ENCODE assay signal across 12 cellular contexts in the genomic region with DNA sequence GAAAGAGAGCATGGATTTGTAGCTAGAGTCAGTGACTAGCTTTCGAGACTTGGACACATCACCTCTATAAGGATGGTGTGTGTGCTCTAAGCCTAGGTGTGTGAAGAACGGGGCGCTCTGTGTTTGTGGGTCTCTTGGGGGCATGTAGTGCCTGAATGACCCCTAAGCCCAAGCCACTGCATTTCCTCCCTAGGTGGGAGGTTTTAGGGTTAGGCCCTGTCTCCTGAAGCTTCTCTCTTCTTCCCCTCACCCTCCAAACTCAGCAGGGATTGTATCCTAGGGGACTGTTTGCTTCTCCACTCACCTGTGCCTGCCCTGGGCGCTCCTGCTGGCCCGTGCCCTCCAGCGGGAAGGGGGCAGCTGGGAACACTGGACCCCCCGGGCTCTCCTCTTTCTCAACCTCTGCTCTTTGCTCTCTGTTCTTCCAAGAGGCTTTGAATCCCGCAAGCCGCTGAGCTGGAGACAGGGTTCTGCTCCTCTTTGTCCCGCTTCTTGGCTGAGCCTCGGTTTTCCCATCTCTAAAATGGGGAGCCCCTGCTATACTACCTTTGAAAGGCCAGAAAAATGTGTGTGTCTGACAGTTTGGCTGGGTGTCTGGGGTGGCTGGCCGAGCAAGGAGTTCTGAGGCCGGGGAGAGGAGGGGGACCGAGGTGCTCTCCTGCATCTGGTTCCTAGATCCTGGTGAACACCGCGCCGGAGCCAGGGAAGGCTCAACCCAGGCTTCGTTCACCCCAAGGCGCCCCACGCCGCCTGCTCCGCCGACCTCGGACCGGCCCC. TPM values are rescaled to one million over a fixed set of nuclear protein-coding genes. Genes with fewer than 3 reads are reported as not detected.
DNase-seq lines count a peak whose midpoint lies in the region; ATAC-seq, FAIRE-seq and TF ChIP-seq lines count a peak whose summit lies in the region.
"Had no signal": no experiment of that assay in that cellular context is flagged by ENCODE, and none has a peak within 500 bp of the region (broad histone marks: within the 10 kb centered on the region; RNA-seq: fewer than 3 reads in every experiment).

No MANE protein-coding gene starts in this region.

- no peaks in the 10 kb centered on the region for H3F3A ChIP-seq in GM23248 (ENCODE audit: insufficient read depth)

- H3K4me3 ChIP-seq in GM23248 (peak overlapping the region; percentile 65), choroid plexus epithelial cell (ENCODE audit: low read depth, low read length) (peak overlapping the region; percentile 62), keratinocyte (ENCODE audit: control insufficient read depth in 2 of 3, extremely low read depth in 1 of 3, insufficient read depth in 2 of 3, low read depth in 1 of 3, low read length in 3 of 3) (peak overlapping the region in 1 of 3 experiments; percentile 17), skeletal muscle tissue (ENCODE audit: low read length in 3 of 3) (peak overlapping the region; percentile 33 to 67 (median 58))
- H3K4me3 ChIP-seq: K562 had no signal

- no peaks in the 10 kb centered on the region for H3K9me3 Mint-ChIP-seq in activated CD8-positive, alpha-beta T cell treated with anti-CD3 and anti-CD28 coated beads for 36 hours

- ATAC-seq in activated CD8-positive, alpha-beta T cell treated with anti-CD3 and anti-CD28 coated beads for 36 hours: no peak
- ATAC-seq: K562 had no signal

- H3K4me3 Mint-ChIP-seq in activated CD8-positive, alpha-beta T cell treated with anti-CD3 and anti-CD28 coated beads for 36 hours: no peak overlapping the region

- peak overlapping the region; percentile 44 for H3K4me2 ChIP-seq in GM23248 (ENCODE audit: unreplicated experiment)
- peak overlapping the region; percentile 37 for H3K4me2 ChIP-seq in keratinocyte (ENCODE audit: control insufficient read depth, extremely low read depth, insufficient read depth, low read depth, low read length)

- H4K20me1 ChIP-seq in GM23248 (ENCODE audit: insufficient read depth): no peaks in the 10 kb centered on the region
- H4K20me1 ChIP-seq in keratinocyte (ENCODE audit: control insufficient read depth, extremely low read depth, insufficient read depth, low read length): no peaks in the 10 kb centered on the region

- 68 to 75% methylated on average over 18 to 22 of the region's 25 CpGs for WGBS in GM23248 (ENCODE audit: low coverage in 1 of 2, low lambda C conversion rate in 2 of 2, missing lambda C conversion rate in 2 of 2), 2 experiments

- H3K4me1 ChIP-seq in GM23248 (ENCODE audit: insufficient read depth) (0 out of 2 replicates have a peak, but pooled peaks cover 3% of the 10 kb centered on the region), keratinocyte (ENCODE audit: control insufficient read depth, extremely low read depth, insufficient read depth, low read length) (peaks cover 37% of the 10 kb centered on the region), skeletal muscle tissue (ENCODE audit: control insufficient read depth in 3 of 3, insufficient read depth in 3 of 3, low read length in 3 of 3) (peaks cover 38 to 53% (median 41%) of the 10 kb centered on the region in 3 donors)

- dilution Hi-C loops in keratinocyte (cut with MboI; ENCODE audit: extremely low pct_ligation_motif_present, low sequenced_read_pairs): no loop called here

- H3K9me2 ChIP-seq in GM23248 (ENCODE audit: insufficient read depth): no peaks in the 10 kb centered on the region

- H3K27ac ChIP-seq in GM23248 (no peak overlapping the region), keratinocyte (ENCODE audit: control insufficient read depth, insufficient read depth, low read length) (no peak overlapping the region), skeletal muscle tissue (ENCODE audit: low read depth, low read length) (peak overlapping the region; percentile 65)

- H3K9me3 ChIP-seq in GM23248 (ENCODE audit: low read depth) (no peaks in the 10 kb centered on the region), keratinocyte (ENCODE audit: control insufficient read depth, low read depth, low read length) (no peaks in the 10 kb centered on the region), skeletal muscle tissue (ENCODE audit: control insufficient read depth in 3 of 3, low read length in 3 of 3) (no peaks in the 10 kb centered on the region)
- H3K9me3 ChIP-seq: Caco-2 had no signal

- no peak for TF ChIP-seq CTCF in choroid plexus epithelial cell (conservative IDR thresholded peaks at IDR 0.05; ENCODE audit: low read depth, low read length)
- TF ChIP-seq CTCF in keratinocyte (optimal IDR thresholded peaks at IDR 0.05 in 1 of 3, IDR thresholded peaks at IDR 0.05 in 1 of 3, conservative IDR thresholded peaks at IDR 0.05 in 1 of 3; ENCODE audit: extremely low read depth in 1 of 3, insufficient read depth in 2 of 3, low read length in 3 of 3): no peak
- TF ChIP-seq CTCF in activated CD8-positive, alpha-beta T cell treated with anti-CD3 and anti-CD28 coated beads for 36 hours (IDR thresholded peaks at IDR 0.05): no peak

- peaks cover 8% of the 10 kb centered on the region for H3K4me1 Mint-ChIP-seq in activated CD8-positive, alpha-beta T cell treated with anti-CD3 and anti-CD28 coated beads for 36 hours (ENCODE audit: low read depth)

- H2AFZ ChIP-seq in GM23248 (peak overlapping the region; percentile 52; the same call in 1 of the 2 replicates), keratinocyte (ENCODE audit: control insufficient read depth, low read length) (no peak overlapping the region)

- in situ Hi-C loops in GM23248 (cut with MboI): no loop called here

- FAIRE-seq in keratinocyte (lab: Jason Lieb, UNC) (no peak), GM19239 (lab: Jason Lieb, UNC) (no peak)
- FAIRE-seq: K562 had no signal

- no peak overlapping the region for H3K27ac Mint-ChIP-seq in activated CD8-positive, alpha-beta T cell treated with anti-CD3 and anti-CD28 coated beads for 36 hours

- H3K27me3 Mint-ChIP-seq in activated CD8-positive, alpha-beta T cell treated with anti-CD3 and anti-CD28 coated beads for 36 hours: peaks cover 20% of the 10 kb centered on the region

- H3K36me3 ChIP-seq in GM23248 (ENCODE audit: low read depth) (no peaks in the 10 kb centered on the region), keratinocyte (ENCODE audit: control insufficient read depth in 2 of 2, extremely low read depth in 1 of 2, insufficient read depth in 2 of 2, low read length in 2 of 2) (no peaks in the 10 kb centered on the region), skeletal muscle tissue (ENCODE audit: control insufficient read depth in 3 of 3, insufficient read depth in 3 of 3, low read length in 3 of 3) (no peaks in the 10 kb centered on the region)

- no peaks in the 10 kb centered on the region for H3K79me2 ChIP-seq in GM23248 (ENCODE audit: insufficient read depth)
- no peaks in the 10 kb centered on the region for H3K79me2 ChIP-seq in keratinocyte (ENCODE audit: control insufficient read depth, insufficient read depth, low read length)

- intact Hi-C loops in activated CD8-positive, alpha-beta T cell treated with anti-CD3 and anti-CD28 coated beads for 36 hours (cut with micrococcal nuclease): no loop called here

- H3K36me3 Mint-ChIP-seq in activated CD8-positive, alpha-beta T cell treated with anti-CD3 and anti-CD28 coated beads for 36 hours (ENCODE audit: low read depth): no peaks in the 10 kb centered on the region

- H3K9me1 ChIP-seq in keratinocyte (ENCODE audit: control insufficient read depth, extremely low read depth, insufficient read depth, low read length): no peaks in the 10 kb centered on the region

- H3K27me3 ChIP-seq in GM23248 (replicated peaks; ENCODE audit: insufficient read depth) (no peaks in the 10 kb centered on the region), keratinocyte (ENCODE audit: control insufficient read depth, extremely low read depth, insufficient read depth, low read length) (peaks cover 23% of the 10 kb centered on the region), skeletal muscle tissue (ENCODE audit: control insufficient read depth in 3 of 3, insufficient read depth in 3 of 3, low read length in 3 of 3) (peaks cover 14 to 24% (median 20%) of the 10 kb centered on the region in 3 donors)

- CTCF ChIA-PET in activated CD8-positive, alpha-beta T cell treated with anti-CD3 and anti-CD28 coated beads for 36 hours (lab: Charles Lee): interaction anchor here (1.0 to 1.9 kb wide), 5 partner anchors 9 to 88 kb away, joined by 3 to 14 read pairs (median 4); partner anchors contain the start of gene AANAT

- no peak for DNase-seq in GM23248
- no peak for DNase-seq in choroid plexus epithelial cell (ENCODE audit: low read depth)
- no peak for DNase-seq in keratinocyte (ENCODE audit: low read depth, low spot score)
- no peak for DNase-seq in GM19239 (ENCODE audit: insufficient read length, low spot score)
- DNase-seq in NCI-H82 (lab: John Stamatoyannopoulos, UW): no peak
- DNase-seq in pons (ENCODE audit: low spot score): no peak
- DNase-seq in activated CD8-positive, alpha-beta T cell treated with anti-CD3 and anti-CD28 coated beads for 36 hours: no peak
- DNase-seq: activated T-cell treated with anti-CD3 and anti-CD28 coated beads, Interleukin-2, amount 50 U/mL, for 48 hours; Caco-2; T-helper 9 cell had no signal

- peak overlapping the region; percentile 51 for H3K9ac ChIP-seq in GM23248
- H3K9ac ChIP-seq in keratinocyte (ENCODE audit: control insufficient read depth, extremely low read depth, insufficient read depth, low read length): no peak overlapping the region
- H3K9ac ChIP-seq in skeletal muscle tissue (ENCODE audit: low read depth in 1 of 3, low read length in 3 of 3): peak overlapping the region; percentile 43 to 73 (median 67)

- POLR2A ChIA-PET in activated CD8-positive, alpha-beta T cell treated with anti-CD3 and anti-CD28 coated beads for 36 hours (lab: Charles Lee): no interaction called here

RNA-seq across cellular contexts. Expression of gene CYGB, which starts 0.8 kb away (rescaled TPM):
- 6.3 and 8.3 TPM in 2 replicates for total RNA-seq in GM23248 (2014; rRNA removed; shearing (Covaris generic))
- 1.1 and 1.6 TPM in 2 replicates for polyA plus RNA-seq in GM23248 (2016; fragmentation: Nextera tagmentation; extraction: Ambion mirVana)
- polyA plus RNA-seq in keratinocyte: 10.3 to 26.1 TPM (median 15.3 TPM) in 3 replicates
- 2.1 TPM for polyA plus RNA-seq in keratinocyte (2011; ENCODE audit: low read depth)
- polyA plus RNA-seq in keratinocyte (2011; cell fraction: cytosol; rRNA removed): 15.3 and 37.7 TPM in 2 replicates
- 15.4 and 26.2 TPM in 2 replicates for polyA plus RNA-seq in keratinocyte (2011; cell fraction: nucleus; rRNA removed)
- 6.2 and 33.8 TPM in 2 replicates for polyA plus RNA-seq in keratinocyte (2012; ENCODE audit: low replicate concordance)
- polyA minus RNA-seq in keratinocyte: 9.0 to 17.2 TPM (median 11.8 TPM) in 3 replicates
- 42.6 TPM for polyA minus RNA-seq in keratinocyte (2011; cell fraction: cytosol; rRNA and poly(A)+ RNA removed)
- polyA minus RNA-seq in keratinocyte (2011; cell fraction: nucleus; rRNA and poly(A)+ RNA removed): 12.3 and 17.7 TPM in 2 replicates
- 8.9 TPM for total RNA-seq in skeletal muscle tissue
- under 1 TPM in 1 of 2 experiments, not detected in 1; 0.23 TPM for total RNA-seq in activated CD8-positive, alpha-beta T cell treated with anti-CD3 and anti-CD28 coated beads for 36 hours

RNA-seq across cellular contexts. Expression of gene PRCD, which starts 3.1 kb away (rescaled TPM):
- 1.5 and 3.4 TPM in 2 replicates for total RNA-seq in GM23248 (2014; rRNA removed; shearing (Covaris generic))
- polyA plus RNA-seq in GM23248 (2016; fragmentation: Nextera tagmentation; extraction: Ambion mirVana) (0.43 and 0.93 TPM in 2 replicates), keratinocyte (0.65 to 1.7 TPM (median 1.2 TPM) in 3 replicates)
- not detected for polyA plus RNA-seq in keratinocyte (2011; ENCODE audit: low read depth)
- 0.55 and 0.81 TPM in 2 replicates for polyA plus RNA-seq in keratinocyte (2011; cell fraction: cytosol; rRNA removed)
- 6.7 and 11.7 TPM in 2 replicates for polyA plus RNA-seq in keratinocyte (2011; cell fraction: nucleus; rRNA removed)
- 0.68 and 0.72 TPM in 2 replicates for polyA plus RNA-seq in keratinocyte (2012; ENCODE audit: low replicate concordance)
- 0.38 to 0.96 TPM in 2 of 3 replicates, not detected in the other for polyA minus RNA-seq in keratinocyte
- not detected for polyA minus RNA-seq in keratinocyte (2011; cell fraction: cytosol; rRNA and poly(A)+ RNA removed)
- 1.3 and 1.8 TPM in 2 replicates for polyA minus RNA-seq in keratinocyte (2011; cell fraction: nucleus; rRNA and poly(A)+ RNA removed)
- 0.52 TPM for total RNA-seq in skeletal muscle tissue
- total RNA-seq in activated CD8-positive, alpha-beta T cell treated with anti-CD3 and anti-CD28 coated beads for 36 hours: not detected
- total RNA-seq: Caco-2, K562 had no signal

RNA-seq across cellular contexts. Expression of gene RHBDF2, which starts 35.5 kb away (rescaled TPM):
- total RNA-seq in GM23248 (2014; rRNA removed; shearing (Covaris generic)): 8.9 and 10.0 TPM in 2 replicates
- polyA plus RNA-seq in GM23248 (2016; fragmentation: Nextera tagmentation; extraction: Ambion mirVana): 12.7 and 12.9 TPM in 2 replicates
- polyA plus RNA-seq in keratinocyte: 14.9 to 22.6 TPM (median 20.6 TPM) in 3 replicates
- 27.6 TPM for polyA plus RNA-seq in keratinocyte (2011; ENCODE audit: low read depth)
- polyA plus RNA-seq in keratinocyte (2011; cell fraction: cytosol; rRNA removed): 9.1 and 16.9 TPM in 2 replicates
- polyA plus RNA-seq in keratinocyte (2011; cell fraction: nucleus; rRNA removed): 61.7 and 94.2 TPM in 2 replicates
- polyA plus RNA-seq in keratinocyte (2012; ENCODE audit: low replicate concordance): 40.0 and 43.0 TPM in 2 replicates
- polyA minus RNA-seq in keratinocyte: 25.6 to 54.8 TPM (median 27.0 TPM) in 3 replicates
- 32.8 TPM for polyA minus RNA-seq in keratinocyte (2011; cell fraction: cytosol; rRNA and poly(A)+ RNA removed)
- polyA minus RNA-seq in keratinocyte (2011; cell fraction: nucleus; rRNA and poly(A)+ RNA removed): 53.1 and 55.9 TPM in 2 replicates
- total RNA-seq in skeletal muscle tissue: 3.7 TPM
- 10 to 100 TPM; 19.9 to 20.4 TPM for total RNA-seq in activated CD8-positive, alpha-beta T cell treated with anti-CD3 and anti-CD28 coated beads for 36 hours

RNA-seq across cellular contexts. Expression of gene ST6GALNAC2, which starts 49.0 kb away (rescaled TPM):
- total RNA-seq in GM23248 (2014; rRNA removed; shearing (Covaris generic)): 0.65 and 1.4 TPM in 2 replicates
- polyA plus RNA-seq in GM23248 (2016; fragmentation: Nextera tagmentation; extraction: Ambion mirVana): 0.96 and 1.0 TPM in 2 replicates
- polyA plus RNA-seq in keratinocyte: 38.7 to 63.2 TPM (median 45.8 TPM) in 3 replicates
- 42.7 TPM for polyA plus RNA-seq in keratinocyte (2011; ENCODE audit: low read depth)
- polyA plus RNA-seq in keratinocyte (2011; cell fraction: cytosol; rRNA removed): 52.9 and 55.5 TPM in 2 replicates
- 80.8 and 105 TPM in 2 replicates for polyA plus RNA-seq in keratinocyte (2011; cell fraction: nucleus; rRNA removed)
- polyA plus RNA-seq in keratinocyte (2012; ENCODE audit: low replicate concordance): 37.2 and 79.4 TPM in 2 replicates
- polyA minus RNA-seq in keratinocyte: 33.4 to 50.5 TPM (median 35.0 TPM) in 3 replicates
- polyA minus RNA-seq in keratinocyte (2011; cell fraction: cytosol; rRNA and poly(A)+ RNA removed): 79.8 TPM
- 33.3 and 45.4 TPM in 2 replicates for polyA minus RNA-seq in keratinocyte (2011; cell fraction: nucleus; rRNA and poly(A)+ RNA removed)
- total RNA-seq in skeletal muscle tissue: 2.6 TPM
- not detected for total RNA-seq in activated CD8-positive, alpha-beta T cell treated with anti-CD3 and anti-CD28 coated beads for 36 hours
- total RNA-seq: K562 had no signal
